In genomic region chr21:14675774-14676530, GRCh38 we compare ENCODE assay signal across 8 cellular contexts.
DNase-seq lines count a peak whose midpoint lies in the region; ATAC-seq and TF ChIP-seq lines count a peak whose summit lies in the region.

No MANE protein-coding gene starts in this region.

- ATAC-seq in GM19397 (IDR thresholded peaks at IDR 0.05; ENCODE audit: unreplicated experiment) (peak; percentile 60), Right ventricle myocardium superior (ENCODE audit: poor library complexity) (no peak)

- peaks cover 6 to 19% (median 12%) of the 10 kb centered on the region in 11 experiments; a peak in 12 of 22 replicates for H3K9me3 ChIP-seq in BLaER1 treated with 17β-estradiol and CSF1 and Interleukin-3, amounts not matched to agents 10 nM and 100 nM (replicated peaks in 1 of 11)
- H3K9me3 ChIP-seq in colonic mucosa (no peaks in the 10 kb centered on the region), suprapubic skin (no peaks in the 10 kb centered on the region)

- H3K27ac ChIP-seq in BLaER1 treated with 17β-estradiol and CSF1 and Interleukin-3, amounts not matched to agents 10 nM and 100 nM, result peak overlapping the region; percentile 4 to 70 (median 49); a peak in 19 of 22 replicates
- peak overlapping the region; percentile 58 for H3K27ac ChIP-seq in colonic mucosa
- no peak overlapping the region for H3K27ac ChIP-seq in suprapubic skin

- H3K36me3 ChIP-seq in BLaER1 treated with 17β-estradiol and CSF1 and Interleukin-3, amounts not matched to agents 10 nM and 100 nM, result no peaks in the 10 kb centered on the region
- H3K36me3 ChIP-seq in colonic mucosa (no peaks in the 10 kb centered on the region), suprapubic skin (no peaks in the 10 kb centered on the region)

- no peaks in the 10 kb centered on the region for H3K27me3 ChIP-seq in BLaER1 treated with 17β-estradiol and CSF1 and Interleukin-3, amounts not matched to agents 10 nM and 100 nM
- H3K27me3 ChIP-seq in colonic mucosa (no peaks in the 10 kb centered on the region), suprapubic skin (no peaks in the 10 kb centered on the region)

- H3K4me2 ChIP-seq in BLaER1 treated with 17β-estradiol and CSF1 and Interleukin-3, amounts not matched to agents 10 nM and 100 nM, result peak overlapping the region; percentile 50 to 73 (median 64)

- H3K9ac ChIP-seq in BLaER1 treated with 17β-estradiol and CSF1 and Interleukin-3, amounts not matched to agents 10 nM and 100 nM, result peak overlapping the region in 4 of 11 experiments; percentile 3 to 47 (median 32); a peak in 5 of 22 replicates
- no peak overlapping the region for H3K9ac ChIP-seq in colonic mucosa (ENCODE audit: low read depth in 2 of 2, low read length in 2 of 2)

- peaks cover 21 to 66% (median 28%) of the 10 kb centered on the region in 10 experiments for H3K4me1 ChIP-seq in BLaER1 treated with 17β-estradiol and CSF1 and Interleukin-3, amounts not matched to agents 10 nM and 100 nM
- H3K4me1 ChIP-seq in colonic mucosa, result no peaks in the 10 kb centered on the region
- H3K4me1 ChIP-seq in suprapubic skin, result no peaks in the 10 kb centered on the region

- H4K20me1 ChIP-seq in BLaER1 treated with 17β-estradiol and CSF1 and Interleukin-3, amounts not matched to agents 10 nM and 100 nM, result no peaks in the 10 kb centered on the region

- no peak for TF ChIP-seq POLR2A in suprapubic skin (IDR thresholded peaks at IDR 0.05)

- TF ChIP-seq EP300 in suprapubic skin (IDR thresholded peaks at IDR 0.05), result no peak

- peak; percentile 53 for DNase-seq in KG1 (lab: John Stamatoyannopoulos, UW)
- DNase-seq in colonic mucosa, result peak; percentile 31
- DNase-seq in suprapubic skin (ENCODE audit: low spot score in 2 of 2), result no peak
- DNase-seq in NCI-H2081 treated with DMSO at 0.1 percent for 48 hours (lab: John Stamatoyannopoulos, UW), result no peak
- no peak for DNase-seq in NCI-H2196 (lab: John Stamatoyannopoulos, UW; ENCODE audit: unreplicated experiment)
- no peak for DNase-seq in Right ventricle myocardium superior

- peak overlapping the region in 2 of 10 experiments; percentile 0 to 9; a peak in 3 of 20 replicates for H3K4me3 ChIP-seq in BLaER1 treated with 17β-estradiol and CSF1 and Interleukin-3, amounts not matched to agents 10 nM and 100 nM
- H3K4me3 ChIP-seq in colonic mucosa (no peak overlapping the region), suprapubic skin (no peak overlapping the region)

- WGBS in suprapubic skin, result 50% methylated on average over 7 of the region's 7 CpGs

- intact Hi-C loops in colonic mucosa (cut with DNase I) (no loop called here), Right ventricle myocardium superior (cut with DNase I) (no loop called here)

- no peak for TF ChIP-seq CTCF in colonic mucosa (IDR thresholded peaks at IDR 0.05)
- TF ChIP-seq CTCF in suprapubic skin (IDR thresholded peaks at IDR 0.05), result no peak

Comparison
In these comparisons a context has a peak if more than half of its experiments do, and no peak if none do; other contexts are left out.
1. DNase-seq: peak in KG1 (single experiment) and colonic mucosa (single experiment); none in suprapubic skin (0 of 2), NCI-H2081 treated with DMSO at 0.1 percent for 48 hours (single experiment), NCI-H2196 (single experiment) and Right ventricle myocardium superior (single experiment).